Comparison of ENCODE assay signal across 26 cellular contexts in genomic region chr7:68433462-68433861, GRCh38.
"Had no signal": no experiment of that assay in that cellular context is flagged by ENCODE, and none has a peak within 500 bp of the region (broad histone marks: within the 10 kb centered on the region; RNA-seq: fewer than 3 reads in every experiment).

No MANE protein-coding gene starts in this region.

- DNase-seq: activated CD4-positive, alpha-beta T cell treated with anti-CD3 and anti-CD28 coated beads for 48 hours; activated CD4-positive, alpha-beta T cell treated with anti-CD3 and anti-CD28 coated beads, Interleukin-2, amount 50 U/mL, for 48 hours; activated CD8-positive, alpha-beta memory T cell treated with anti-CD3 and anti-CD28 coated beads for 24 hours; activated gamma-delta T cell; activated naive CD4-positive, alpha-beta T cell treated with anti-CD3 and anti-CD28 coated beads, Interleukin-2, amount 10 ng/mL, durations not matched to agents 7 days and 5 days; activated naive CD8-positive, alpha-beta T cell treated with anti-CD3 and anti-CD28 coated beads, Interleukin-2, amount 10 ng/mL, durations not matched to agents 7 days and 5 days; amniotic stem cell; caudate nucleus; dermis blood vessel endothelial cell; effector CD4-positive, alpha-beta T cell; left lung; lower lobe of right lung; mesenchymal stem cell; ovary; stimulated activated CD4-positive, alpha-beta T cell treated with anti-CD3 and anti-CD28 coated beads, Interleukin-2, amount 100 ng/mL, for 24 hours; stimulated activated naive B cell treated with anti-CD40 and anti-IgM and Interleukin-4, amounts not matched to agents 10 μg/mL and 1 μg/mL and 100 μg/mL, for 72 hours; stomach; T-helper 17 cell; T1000; tibial artery; upper lobe of right lung; WERI-Rb-1 had no signal

- ATAC-seq: activated CD4-positive, CD25-positive, alpha-beta regulatory T cell treated with anti-CD3 and anti-CD28 coated beads, Interleukin-2, amount 50 U/mL, for 24 hours; left lung; lower lobe of right lung; stimulated activated naive B cell treated with anti-CD40 and anti-IgM and Interleukin-4, amounts not matched to agents 10 μg/mL and 1 μg/mL and 100 μg/mL, for 72 hours; T-helper 17 cell; upper lobe of right lung had no signal

- H3K4me3 ChIP-seq: esophagus muscularis mucosa, left lung, lower lobe of right lung, ovary, smooth muscle cell, stomach, suprapubic skin, tibial artery, upper lobe of right lung had no signal
